ENCODE assay signal across 1 cellular context in the genomic region with DNA sequence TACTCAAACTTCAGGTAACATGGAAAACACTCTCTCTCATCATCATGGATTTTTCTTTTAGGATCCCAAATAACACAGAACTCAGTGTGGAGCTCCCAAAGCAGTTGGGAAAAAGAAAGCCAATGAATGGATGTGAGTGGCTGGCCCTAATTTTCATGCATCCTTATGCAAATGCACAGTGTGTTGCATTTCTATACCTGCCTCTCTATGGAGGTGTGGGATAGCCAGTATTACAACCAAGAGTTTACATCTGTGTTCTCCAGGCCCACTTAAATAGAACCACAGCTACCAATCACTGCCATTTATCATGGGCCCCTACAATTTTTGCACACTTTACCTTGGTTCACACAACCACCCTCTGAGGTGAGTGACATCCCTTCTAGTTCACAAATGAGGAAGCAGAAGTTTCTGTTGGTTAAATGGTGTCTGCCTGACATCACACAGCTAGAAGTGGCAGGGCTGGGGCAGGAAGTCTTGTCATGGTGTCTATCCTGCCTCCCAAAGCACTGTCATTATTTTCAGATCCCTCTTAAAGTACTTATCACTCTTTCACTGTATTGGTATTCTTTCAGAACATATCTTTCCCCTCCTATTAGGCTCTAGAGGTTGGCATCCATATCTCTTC.
TF ChIP-seq lines count a peak whose summit lies in the region.

No MANE protein-coding gene starts in this region.

TF ChIP-seq in H1, 55 proteins besides CTCF, POLR2A, EP300 and RAD21 (continued from another document):
- TF ChIP-seq ASH2L (IDR thresholded peaks at IDR 0.05; ENCODE audit: low read length), result no peak
- TF ChIP-seq, protein P1, sequence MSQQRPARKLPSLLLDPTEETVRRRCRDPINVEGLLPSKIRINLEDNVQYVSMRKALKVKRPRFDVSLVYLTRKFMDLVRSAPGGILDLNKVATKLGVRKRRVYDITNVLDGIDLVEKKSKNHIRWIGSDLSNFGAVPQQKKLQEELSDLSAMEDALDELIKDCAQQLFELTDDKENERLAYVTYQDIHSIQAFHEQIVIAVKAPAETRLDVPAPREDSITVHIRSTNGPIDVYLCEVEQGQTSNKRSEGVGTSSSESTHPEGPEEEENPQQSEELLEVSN (IDR thresholded peaks at IDR 0.05), result no peak
- no peak for TF ChIP-seq TEAD4 (IDR thresholded peaks at IDR 0.05; ENCODE audit: low read depth, low read length)
- no peak for TF ChIP-seq NANOG (IDR thresholded peaks at IDR 0.05; ENCODE audit: insufficient read depth, low read depth, low read length, poor library complexity, severe bottlenecking)
- TF ChIP-seq RXRA (IDR thresholded peaks at IDR 0.05; ENCODE audit: insufficient read depth, low read depth, low read length), result no peak
- TF ChIP-seq SAP30 (IDR thresholded peaks at IDR 0.05; ENCODE audit: insufficient read depth, insufficient replicate concordance, low read length), result no peak
- no peak for TF ChIP-seq RFX5 (IDR thresholded peaks at IDR 0.05; ENCODE audit: borderline replicate concordance, low read depth, low read length)
- TF ChIP-seq EGR1 (IDR thresholded peaks at IDR 0.05; ENCODE audit: borderline replicate concordance, low read depth, low read length), result no peak
- no peak for TF ChIP-seq SUZ12 (IDR thresholded peaks at IDR 0.05; ENCODE audit: low read length)
- TF ChIP-seq CTBP2 (IDR thresholded peaks at IDR 0.05; ENCODE audit: borderline replicate concordance, insufficient read depth, insufficient read length, low read length), result no peak
- no peak for TF ChIP-seq JUN (IDR thresholded peaks at IDR 0.05; ENCODE audit: low read depth, low read length)
- no peak for TF ChIP-seq BCL11A (IDR thresholded peaks at IDR 0.05; ENCODE audit: low read depth in 2 of 2, low read length in 2 of 2)
- no peak for TF ChIP-seq YY1 (IDR thresholded peaks at IDR 0.05; ENCODE audit: low read depth, low read length)
- no peak for TF ChIP-seq BACH1 (IDR thresholded peaks at IDR 0.05; ENCODE audit: low read length)
- no peak for TF ChIP-seq RBBP5 (IDR thresholded peaks at IDR 0.05; ENCODE audit: borderline replicate concordance, low read depth, low read length)
- TF ChIP-seq, protein P2, sequence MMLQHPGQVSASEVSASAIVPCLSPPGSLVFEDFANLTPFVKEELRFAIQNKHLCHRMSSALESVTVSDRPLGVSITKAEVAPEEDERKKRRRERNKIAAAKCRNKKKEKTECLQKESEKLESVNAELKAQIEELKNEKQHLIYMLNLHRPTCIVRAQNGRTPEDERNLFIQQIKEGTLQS (IDR thresholded peaks at IDR 0.05; ENCODE audit: insufficient read depth, low read depth, low read length), result no peak
- no peak for TF ChIP-seq TBP (IDR thresholded peaks at IDR 0.05; ENCODE audit: low read depth, low read length)
